ENCODE assay signal across 8 cellular contexts in the genomic region with DNA sequence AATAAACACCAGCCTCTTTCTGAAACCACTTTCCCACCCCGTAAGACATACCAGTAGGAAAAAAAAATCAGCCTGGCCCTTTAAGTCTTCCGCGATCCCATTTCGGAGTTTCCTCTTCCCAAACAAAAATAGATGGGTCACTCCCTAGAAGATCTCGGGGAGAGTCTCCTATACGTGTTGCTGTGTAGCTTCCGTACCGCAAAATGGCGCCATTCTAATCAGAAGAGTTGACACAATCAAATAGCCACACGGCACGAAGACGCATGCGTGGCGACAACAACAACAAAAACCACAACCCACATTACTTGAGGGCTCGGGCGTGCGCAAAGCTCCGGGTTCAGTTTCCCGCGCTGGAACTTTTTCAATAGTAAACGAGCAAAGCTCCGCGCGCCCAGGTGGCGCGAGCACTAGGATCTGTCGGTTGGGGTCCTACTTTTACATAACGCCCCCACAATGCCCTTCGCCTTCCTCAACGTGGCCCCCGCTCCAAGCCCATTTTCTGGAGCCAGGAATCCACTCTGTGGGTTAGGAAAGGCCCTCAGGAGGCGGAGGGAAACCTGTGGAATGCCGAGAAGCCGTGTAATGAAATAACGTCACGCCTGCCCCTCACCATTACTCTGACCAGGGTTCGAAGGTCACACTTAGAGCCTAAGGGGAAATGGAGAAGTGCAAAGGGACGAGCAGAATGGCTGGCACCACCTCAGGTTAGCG. TPM values are rescaled to one million over a fixed set of nuclear protein-coding genes. Genes with fewer than 3 reads are reported as not detected.
A peak's percentile ranks its signal among the peaks of the same experiment; 100 is the strongest.
DNase-seq lines count a peak whose midpoint lies in the region; ATAC-seq, FAIRE-seq and TF ChIP-seq lines count a peak whose summit lies in the region.

A gene (minus strand): TSS at position 208 of the 711 bp plus-strand sequence. CDS start 519 bp downstream, outside the sequence.

- peaks cover 10 to 25% of the 10 kb centered on the region in 2 donors for H3K4me1 ChIP-seq in breast epithelium
- H3K4me1 ChIP-seq in iPS-20b (ENCODE audit: insufficient read depth, low read length): peaks cover 5% of the 10 kb centered on the region; the same call in 1 of the 2 replicates
- peaks cover 36 to 66% (median 47%) of the 10 kb centered on the region in 3 donors for H3K4me1 ChIP-seq in skeletal muscle tissue (ENCODE audit: control insufficient read depth in 3 of 3, insufficient read depth in 3 of 3, low read length in 3 of 3)

- H3K9me3 ChIP-seq in breast epithelium (no peaks in the 10 kb centered on the region), iPS-20b (ENCODE audit: insufficient read depth, low read depth, low read length) (no peaks in the 10 kb centered on the region), skeletal muscle tissue (ENCODE audit: control insufficient read depth in 3 of 3, low read length in 3 of 3) (no peaks in the 10 kb centered on the region)

- H3K27me3 ChIP-seq in breast epithelium (no peaks in the 10 kb centered on the region), iPS-20b (ENCODE audit: insufficient read depth, low read length) (no peaks in the 10 kb centered on the region), skeletal muscle tissue (ENCODE audit: control insufficient read depth in 3 of 3, insufficient read depth in 3 of 3, low read length in 3 of 3) (no peaks in the 10 kb centered on the region)

- H3K36me3 ChIP-seq in breast epithelium (no peaks in the 10 kb centered on the region), iPS-20b (ENCODE audit: insufficient read depth, low read depth, low read length) (peaks cover 60% of the 10 kb centered on the region), skeletal muscle tissue (ENCODE audit: control insufficient read depth in 3 of 3, insufficient read depth in 3 of 3, low read length in 3 of 3) (peaks cover 39 to 50% (median 44%) of the 10 kb centered on the region in 3 donors)

- no peak for TF ChIP-seq POLR2A in breast epithelium (IDR thresholded peaks at IDR 0.05)

- H3K9ac ChIP-seq in iPS-20b (ENCODE audit: low read depth, low read length) (peak within 1 kb of the TSS; percentile 98), skeletal muscle tissue (ENCODE audit: low read depth in 1 of 3, low read length in 3 of 3) (peak within 1 kb of the TSS; percentile 97 to 98 (median 98))

- peak; percentile 94 for FAIRE-seq in G401.6 (lab: Jason Lieb, UNC)

- H3K27ac ChIP-seq in breast epithelium (peak within 1 kb of the TSS; percentile 97 to 98), iPS-20b (ENCODE audit: low read length) (peak within 1 kb of the TSS; percentile 98), skeletal muscle tissue (ENCODE audit: low read depth, low read length) (peak within 1 kb of the TSS; percentile 95)

- no peak for TF ChIP-seq CTCF in WI38 (IDR thresholded peaks at IDR 0.05; ENCODE audit: low read depth, low read length)
- no peak for TF ChIP-seq CTCF in breast epithelium (IDR thresholded peaks at IDR 0.05)

- intact Hi-C loops in breast epithelium (cut with DNase I; ENCODE audit: low total_unique reads): no loop called here

- DNase-seq in NCI-H345 (lab: John Stamatoyannopoulos, UW) (peak; percentile 93), breast epithelium (ENCODE audit: low spot score in 2 of 2) (peak; percentile 81 to 90)

- H3K4me3 ChIP-seq in WI38 (ENCODE audit: low read depth, low read length): peak within 1 kb of the TSS; percentile 69
- peak within 1 kb of the TSS; percentile 65 to 87 (median 76) for H3K4me3 ChIP-seq in breast epithelium
- H3K4me3 ChIP-seq in iPS-20b (ENCODE audit: low read length): peak within 1 kb of the TSS; percentile 96
- H3K4me3 ChIP-seq in skeletal muscle tissue (ENCODE audit: low read length in 3 of 3): peak within 1 kb of the TSS; percentile 90 to 98 (median 97)

- ATAC-seq in HG03066 (IDR thresholded peaks at IDR 0.05; ENCODE audit: low read depth, unreplicated experiment) (peak; percentile 37), GM21390 (IDR thresholded peaks at IDR 0.05; ENCODE audit: unreplicated experiment) (no peak)

RNA-seq across cellular contexts. Expression of the gene that starts here (rescaled TPM):
- total RNA-seq in breast epithelium: 10 to 100 TPM; 16.2 to 22.2 (median 20.0) TPM
- total RNA-seq in skeletal muscle tissue: 16.2 TPM
